ENCODE assay signal across 2 cellular contexts in genomic region chr4:95000076-95000648, GRCh38.
TF ChIP-seq lines count a peak whose summit lies in the region.

No MANE protein-coding gene starts in this region.

TF ChIP-seq in SK-N-SH treated with all-trans-retinoic acid at 6 μM for 48 hours, 23 proteins besides CTCF, POLR2A, EP300 and RAD21 (continued from another document):
- no peak for TF ChIP-seq CSRNP3 (CRISPR knock-in tag; IDR thresholded peaks at IDR 0.05)
- TF ChIP-seq RARB (CRISPR knock-in tag; IDR thresholded peaks at IDR 0.05): no peak
- peak; percentile 96 for TF ChIP-seq ESRRG (CRISPR knock-in tag; IDR thresholded peaks at IDR 0.05)
- TF ChIP-seq CREB5 (CRISPR knock-in tag; IDR thresholded peaks at IDR 0.05; ENCODE audit: low read depth): no peak
- peak; percentile 98 for TF ChIP-seq ISL1 (CRISPR knock-in tag; IDR thresholded peaks at IDR 0.05)
- no peak for TF ChIP-seq ZNF565 (CRISPR knock-in tag; conservative IDR thresholded peaks at IDR 0.05; ENCODE audit: low read depth)
- TF ChIP-seq SNAI2 (CRISPR knock-in tag; IDR thresholded peaks at IDR 0.05): peak; percentile 87
- TF ChIP-seq BACH2 (CRISPR knock-in tag; IDR thresholded peaks at IDR 0.05; ENCODE audit: borderline replicate concordance): no peak
- TF ChIP-seq POU6F1 (CRISPR knock-in tag; IDR thresholded peaks at IDR 0.05; ENCODE audit: borderline replicate concordance, low read depth): no peak; the same call in 1 of the 2 replicates
- TF ChIP-seq CSDC2 (CRISPR knock-in tag; IDR thresholded peaks at IDR 0.05): no peak
- TF ChIP-seq PATZ1 (CRISPR knock-in tag; IDR thresholded peaks at IDR 0.05; ENCODE audit: borderline replicate concordance): 0 out of 2 replicates have a peak, but pooled peaks have one; percentile 21
- no peak for TF ChIP-seq ZFP30 (CRISPR knock-in tag; IDR thresholded peaks at IDR 0.05)
- 0 out of 2 replicates have a peak, but pooled peaks have one; percentile 19 for TF ChIP-seq ZC3H10 (CRISPR knock-in tag; IDR thresholded peaks at IDR 0.05)
- TF ChIP-seq ZFP3 (CRISPR knock-in tag; IDR thresholded peaks at IDR 0.05): no peak
- no peak for TF ChIP-seq ZNF8 (CRISPR knock-in tag; IDR thresholded peaks at IDR 0.05)
- TF ChIP-seq OSR1 (CRISPR knock-in tag; IDR thresholded peaks at IDR 0.05): no peak
- 0 out of 2 replicates have a peak, but pooled peaks have one; percentile 42 for TF ChIP-seq TCF4 (CRISPR knock-in tag; IDR thresholded peaks at IDR 0.05; ENCODE audit: borderline replicate concordance)
- no peak for TF ChIP-seq ZNF70 (CRISPR knock-in tag; IDR thresholded peaks at IDR 0.05)

TF ChIP-seq in SK-N-SH, 30 proteins besides CTCF, POLR2A, EP300 and RAD21 (continued from another document):
- TF ChIP-seq REST (IDR thresholded peaks at IDR 0.05; ENCODE audit: low read depth, low read length): no peak
- TF ChIP-seq CHD2 (IDR thresholded peaks at IDR 0.05; ENCODE audit: low read length, partially characterized antibody): no peak
- TF ChIP-seq NFIC (IDR thresholded peaks at IDR 0.05; ENCODE audit: borderline replicate concordance): no peak
